Comparison of ENCODE assay signal across 10 cellular contexts in genomic region chr6:47633141-47633540, GRCh38.
DNase-seq lines count a peak whose midpoint lies in the region.
"Had no signal": no experiment of that assay in that cellular context is flagged by ENCODE, and none has a peak within 500 bp of the region (broad histone marks: within the 10 kb centered on the region; RNA-seq: fewer than 3 reads in every experiment).

No MANE protein-coding gene starts in this region.

- no peaks in the 10 kb centered on the region for H3K27me3 ChIP-seq in H7 (ENCODE audit: control insufficient read depth, insufficient read depth, low read length)

- H3K36me3 ChIP-seq in H7 (replicated peaks; ENCODE audit: control insufficient read depth, insufficient read depth, low read length) = no peaks in the 10 kb centered on the region

- H3K4me3 ChIP-seq in H7 (ENCODE audit: insufficient read depth, low read depth, low read length) = no peak overlapping the region

- DNase-seq in NCI-H748 (lab: John Stamatoyannopoulos, UW; ENCODE audit: unreplicated experiment) (peak; percentile 43), NCI-H748 treated with DMSO at 0.1 percent for 48 hours (lab: John Stamatoyannopoulos, UW) (no peak), NCI-H69 (lab: John Stamatoyannopoulos, UW) (peak; percentile 87), cerebellum (ENCODE audit: low spot score) (peak; percentile 17), myocyte (ENCODE audit: low read depth) (peak; percentile 27), activated gamma-delta T cell treated with Interleukin-2 at 50 U/mL for 16 hours (no peak), H7 (no peak), SIG-M5 treated with dmso at 0.1 percent for 504 hours (lab: John Stamatoyannopoulos, UW; ENCODE audit: unreplicated experiment) (no peak)
- DNase-seq: activated CD8-positive, alpha-beta memory T cell treated with anti-CD3 and anti-CD28 coated beads, Interleukin-2, amount 50 U/mL, for 48 hours; caudate nucleus had no signal

Comparison
In these comparisons a context has a peak if more than half of its experiments do, and no peak if none do; other contexts are left out.
1. DNase-seq: peak in NCI-H748 (single experiment), NCI-H69 (single experiment), cerebellum (single experiment) and myocyte (single experiment); none in NCI-H748 treated with DMSO at 0.1 percent for 48 hours (single experiment), activated gamma-delta T cell treated with Interleukin-2 at 50 U/mL for 16 hours (single experiment), H7 (single experiment) and SIG-M5 treated with dmso at 0.1 percent for 504 hours (single experiment).